In genomic region chr16:16062023-16062932, GRCh38 we compare ENCODE assay signal across 9 cellular contexts.
A peak's percentile ranks its signal among the peaks of the same experiment; 100 is the strongest.
DNase-seq lines count a peak whose midpoint lies in the region; ATAC-seq and TF ChIP-seq lines count a peak whose summit lies in the region.
"Had no signal": no experiment of that assay in that cellular context is flagged by ENCODE, and none has a peak within 500 bp of the region (broad histone marks: within the 10 kb centered on the region; RNA-seq: fewer than 3 reads in every experiment).

No MANE protein-coding gene starts in this region.

- TF ChIP-seq RAD21 in IMR-90 (IDR thresholded peaks at IDR 0.05; ENCODE audit: low read length) = no peak

- no peak for TF ChIP-seq POLR2A in IMR-90 (IDR thresholded peaks at IDR 0.05; ENCODE audit: low read depth, low read length)

- no peak overlapping the region for H4K5ac ChIP-seq in IMR-90 (ENCODE audit: low read depth, low read length)

- H3K4me1 Mint-ChIP-seq in CD8-positive, alpha-beta T cell (ENCODE audit: low read depth) = peaks cover 19% of the 10 kb centered on the region
- H3K4me1 Mint-ChIP-seq in activated CD4-positive, alpha-beta memory T cell treated with anti-CD3 and anti-CD28 coated beads for 36 hours (ENCODE audit: low read depth) = peaks cover 24% of the 10 kb centered on the region

- peaks cover 13% of the 10 kb centered on the region; the same call in 1 of the 2 replicates for H3K9me1 ChIP-seq in IMR-90 (ENCODE audit: insufficient read depth, low read length)

- dilution Hi-C loops in IMR-90 (cut with HindIII; ENCODE audit: low sequenced_read_pairs, unreplicated experiment) = no loop called here

- peaks cover 12% of the 10 kb centered on the region for H3K36me3 ChIP-seq in CD8-positive, alpha-beta T cell (ENCODE audit: insufficient read depth, low read length)
- H3K36me3 ChIP-seq in IMR-90 (ENCODE audit: control insufficient read depth, insufficient read depth, low read length) = peaks cover 79% of the 10 kb centered on the region

- H3K36me3 Mint-ChIP-seq in CD8-positive, alpha-beta T cell = peaks cover 66% of the 10 kb centered on the region
- peaks cover 26% of the 10 kb centered on the region for H3K36me3 Mint-ChIP-seq in activated CD4-positive, alpha-beta memory T cell treated with anti-CD3 and anti-CD28 coated beads for 36 hours

- 0 out of 4 replicates have a peak overlapping the region, but pooled peaks of 1 of the 2 experiments have one; percentile 21 for H4K8ac ChIP-seq in IMR-90 (ENCODE audit: low read depth in 2 of 2, low read length in 2 of 2)

- H2BK20ac ChIP-seq in IMR-90 (ENCODE audit: low read depth, low read length) = no peak overlapping the region

- H3K27me3 Mint-ChIP-seq in CD8-positive, alpha-beta T cell (ENCODE audit: low read depth) = no peaks in the 10 kb centered on the region
- no peaks in the 10 kb centered on the region for H3K27me3 Mint-ChIP-seq in activated CD4-positive, alpha-beta memory T cell treated with anti-CD3 and anti-CD28 coated beads for 36 hours

- H3K9me3 ChIP-seq in CD8-positive, alpha-beta T cell (ENCODE audit: low read length) = no peaks in the 10 kb centered on the region
- no peaks in the 10 kb centered on the region for H3K9me3 ChIP-seq in IMR-90 (ENCODE audit: control insufficient read depth, insufficient read depth, low read length)

- no peak overlapping the region for H3K14ac ChIP-seq in IMR-90 (replicated peaks; ENCODE audit: low read depth, low read length)

- H3K27ac Mint-ChIP-seq in CD8-positive, alpha-beta T cell = peak overlapping the region; percentile 77
- peak overlapping the region; percentile 57 for H3K27ac Mint-ChIP-seq in activated CD4-positive, alpha-beta memory T cell treated with anti-CD3 and anti-CD28 coated beads for 36 hours

- H4K20me1 ChIP-seq in IMR-90 (ENCODE audit: insufficient read depth, low read length) = peaks cover 44% of the 10 kb centered on the region

- no peak for ATAC-seq in CD8-positive, alpha-beta T cell
- ATAC-seq in IMR-90 (ENCODE audit: low read depth) (no peak; the same call in 1 of the 2 replicates), GM21390 (IDR thresholded peaks at IDR 0.05; ENCODE audit: unreplicated experiment) (no peak), GM18873 (IDR thresholded peaks at IDR 0.05; ENCODE audit: low FRiP score, unreplicated experiment) (no peak)

- H3K27ac ChIP-seq in CD8-positive, alpha-beta T cell (ENCODE audit: low read depth, low read length) = no peak overlapping the region
- no peak overlapping the region for H3K27ac ChIP-seq in IMR-90 (ENCODE audit: insufficient read depth, low read length)

- no peak overlapping the region for H2BK120ac ChIP-seq in IMR-90 (ENCODE audit: low read depth, low read length)

- no peak overlapping the region for H3K56ac ChIP-seq in IMR-90 (ENCODE audit: extremely low read depth, insufficient read depth, low read length)

- H2AK5ac ChIP-seq in IMR-90 (ENCODE audit: low read depth, low read length) = no peak overlapping the region

- DNase-seq in CD8-positive, alpha-beta T cell = peak in 2 of 7 experiments; percentile 12 to 25
- DNase-seq in IMR-90 = no peak
- DNase-seq in activated CD4-positive, alpha-beta memory T cell treated with anti-CD3 and anti-CD28 coated beads for 36 hours = peak; percentile 34
- DNase-seq in lung microvascular endothelial cell (ENCODE audit: low read depth in 2 of 2) = peak; percentile 11 to 44
- no peak for DNase-seq in NCI-H748 (lab: John Stamatoyannopoulos, UW; ENCODE audit: unreplicated experiment)
- no peak for DNase-seq in hypothalamus (lab: John Stamatoyannopoulos, UW)
- DNase-seq: NCI-H524 had no signal

- no peak overlapping the region for H2AK9ac ChIP-seq in IMR-90 (replicated peaks; ENCODE audit: low read depth, low read length, poor library complexity)

- no peak overlapping the region for H3K4me2 ChIP-seq in IMR-90 (ENCODE audit: low read depth, low read length)

- H3K9me3 Mint-ChIP-seq in CD8-positive, alpha-beta T cell = no peaks in the 10 kb centered on the region
- no peaks in the 10 kb centered on the region for H3K9me3 Mint-ChIP-seq in activated CD4-positive, alpha-beta memory T cell treated with anti-CD3 and anti-CD28 coated beads for 36 hours

- intact Hi-C loops in CD8-positive, alpha-beta T cell (cut with DNase I, micrococcal nuclease) = no loop called here
- intact Hi-C loops in IMR-90 (cut with micrococcal nuclease) = no loop called here
- intact Hi-C loops in activated CD4-positive, alpha-beta memory T cell treated with anti-CD3 and anti-CD28 coated beads for 36 hours (cut with micrococcal nuclease) = no loop called here

- POLR2A ChIA-PET in CD8-positive, alpha-beta T cell (lab: Charles Lee) = no interaction called here
- POLR2A ChIA-PET in IMR-90 (lab: Charles Lee; ENCODE audit: unreplicated experiment) = no interaction called here
- POLR2A ChIA-PET in activated CD4-positive, alpha-beta memory T cell treated with anti-CD3 and anti-CD28 coated beads for 36 hours (lab: Charles Lee) = interaction anchor here (1.4 kb wide), 1 partner anchor 9 kb away, joined by 3 read pairs; no protein-coding TSS in a partner anchor

- H3K4ac ChIP-seq in IMR-90 (ENCODE audit: low read depth, low read length) = 0 out of 2 replicates have a peak overlapping the region, but pooled peaks have one; percentile 16

- H3K4me3 Mint-ChIP-seq in CD8-positive, alpha-beta T cell = no peak overlapping the region
- no peak overlapping the region for H3K4me3 Mint-ChIP-seq in activated CD4-positive, alpha-beta memory T cell treated with anti-CD3 and anti-CD28 coated beads for 36 hours

- WGBS in IMR-90 (ENCODE audit: extremely low coverage in 2 of 2, insufficient read length in 1 of 2), 2 experiments = no CpG with 5 or more reads among the region's 16 CpGs

- CTCF ChIA-PET in CD8-positive, alpha-beta T cell (lab: Charles Lee) = interaction anchor here (0.7 to 1.3 kb wide), 2 partner anchors 11 to 114 kb away, joined by 3 read pairs; no protein-coding TSS in a partner anchor
- CTCF ChIA-PET in IMR-90 (lab: Yijun Ruan, JAX) = interaction anchor here (0.6 kb wide), 1 partner anchor 69 kb away, joined by 3 read pairs; no protein-coding TSS in a partner anchor
- CTCF ChIA-PET in activated CD4-positive, alpha-beta memory T cell treated with anti-CD3 and anti-CD28 coated beads for 36 hours (lab: Charles Lee) = interaction anchor here (0.7 kb wide), 1 partner anchor 367 kb away, joined by 4 read pairs; no protein-coding TSS in a partner anchor

- peaks cover 15% of the 10 kb centered on the region for H3K4me1 ChIP-seq in CD8-positive, alpha-beta T cell (ENCODE audit: insufficient read depth, low read length)
- H3K4me1 ChIP-seq in IMR-90 (ENCODE audit: control insufficient read depth, insufficient read depth, low read length) = peaks cover 5% of the 10 kb centered on the region; the same call in 1 of the 2 replicates

- H3K79me1 ChIP-seq in IMR-90 (ENCODE audit: low read depth in 1 of 2, low read length in 2 of 2) = peaks cover 43 to 93% of the 10 kb centered on the region in 2 experiments

- no peak overlapping the region for H2BK15ac ChIP-seq in IMR-90 (ENCODE audit: low read depth, low read length)

- H2BK5ac ChIP-seq in IMR-90 (ENCODE audit: low read depth, low read length, poor library complexity, severe bottlenecking) = no peak overlapping the region

- no TSS peak for BruUV-seq in IMR-90 (replicated peaks; lab: Mats Ljungman, UMichigan)

- in situ Hi-C loops in IMR-90 (cut with MboI; ENCODE audit: low sequenced_read_pairs) = no loop called here

- 0 out of 2 replicates have a peak overlapping the region, but pooled peaks have one; percentile 1 for H3K23ac ChIP-seq in IMR-90 (ENCODE audit: low read depth, low read length)

- H3K4me3 ChIP-seq in CD8-positive, alpha-beta T cell (ENCODE audit: low read depth, low read length) = no peak overlapping the region
- no peak overlapping the region for H3K4me3 ChIP-seq in IMR-90 (ENCODE audit: insufficient read depth, low read depth, low read length)

- no peak overlapping the region for H4K91ac ChIP-seq in IMR-90 (ENCODE audit: insufficient read depth, low read depth, low read length)

- H2AFZ ChIP-seq in IMR-90 (replicated peaks; ENCODE audit: low read length, poor library complexity) = no peak overlapping the region

- no peak overlapping the region for H3K18ac ChIP-seq in IMR-90 (ENCODE audit: low read depth, low read length)

- TF ChIP-seq CTCF in CD8-positive, alpha-beta T cell (IDR thresholded peaks at IDR 0.05) = no peak
- TF ChIP-seq CTCF in IMR-90 (conservative IDR thresholded peaks at IDR 0.05; ENCODE audit: low read depth, low read length) = 0 out of 2 replicates have a peak, but pooled peaks have one; percentile 6

- no peak overlapping the region for H3K9ac ChIP-seq in IMR-90 (ENCODE audit: low read depth, low read length)

- no peaks in the 10 kb centered on the region for H3K27me3 ChIP-seq in CD8-positive, alpha-beta T cell (ENCODE audit: insufficient read depth, low read length)
- H3K27me3 ChIP-seq in IMR-90 (ENCODE audit: control insufficient read depth, insufficient read depth, low read length) = no peaks in the 10 kb centered on the region

TF ChIP-seq in IMR-90, 13 proteins besides CTCF, POLR2A, EP300 and RAD21 (continues in another document):
- TF ChIP-seq MAFK (IDR thresholded peaks at IDR 0.05; ENCODE audit: low read depth, low read length) (no peak), MAZ (IDR thresholded peaks at IDR 0.05; ENCODE audit: borderline replicate concordance, low read depth, low read length) (no peak), USF2 (IDR thresholded peaks at IDR 0.05; ENCODE audit: low read depth, low read length) (no peak), NFE2L2 (IDR thresholded peaks at IDR 0.05; ENCODE audit: low read depth, low read length) (no peak), ELK1 (IDR thresholded peaks at IDR 0.05; ENCODE audit: borderline replicate concordance, low read depth, low read length) (no peak), SMC3 (IDR thresholded peaks at IDR 0.05; ENCODE audit: low read depth, low read length) (no peak), CHD1 (IDR thresholded peaks at IDR 0.05; ENCODE audit: low read depth, low read length) (no peak), CEBPB (IDR thresholded peaks at IDR 0.05; ENCODE audit: low read depth, low read length) (no peak)

Comparison
In these comparisons a context has a peak if more than half of its experiments do, and no peak if none do; other contexts are left out.
1. DNase-seq: peak in activated CD4-positive, alpha-beta memory T cell treated with anti-CD3 and anti-CD28 coated beads for 36 hours (single experiment) and lung microvascular endothelial cell (2 of 2); none in IMR-90 (single experiment), NCI-H748 (single experiment) and hypothalamus (0 of 51).